22 cellular contexts compared by ENCODE assay signal in the genomic region with DNA sequence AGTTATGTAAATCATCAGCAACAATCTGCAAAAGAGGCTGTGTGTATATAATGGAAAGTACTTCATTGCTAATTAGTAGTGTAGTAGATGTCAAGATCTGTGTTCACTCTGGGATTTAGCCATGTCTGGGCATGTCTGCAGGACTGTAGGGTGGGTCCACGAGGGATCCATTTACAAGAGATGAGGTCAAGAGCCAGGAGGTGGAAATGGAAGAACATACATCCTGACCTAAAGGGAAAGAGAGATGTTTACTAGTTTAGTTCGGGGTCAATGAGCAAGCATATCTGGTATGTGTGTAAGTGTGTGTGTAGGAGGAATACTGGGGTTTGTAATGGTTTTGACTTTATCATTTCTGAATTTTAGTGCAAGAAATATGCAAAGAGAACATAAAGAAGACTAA.
A peak's percentile ranks its signal among the peaks of the same experiment; 100 is the strongest.
DNase-seq lines count a peak whose midpoint lies in the region; TF ChIP-seq lines count a peak whose summit lies in the region.
"Had no signal": no experiment of that assay in that cellular context is flagged by ENCODE, and none has a peak within 500 bp of the region (broad histone marks: within the 10 kb centered on the region; RNA-seq: fewer than 3 reads in every experiment).

No MANE protein-coding gene starts in this region.

- H3K27ac Mint-ChIP-seq in MCF 10A (ENCODE audit: low read depth, unreplicated experiment), result peak overlapping the region; percentile 77
- H3K27ac Mint-ChIP-seq in CD8-positive, alpha-beta memory T cell, result no peak overlapping the region
- H3K27ac Mint-ChIP-seq: activated CD4-positive, alpha-beta T cell treated with anti-CD3 and anti-CD28 coated beads for 36 hours; stimulated activated effector memory CD8-positive, alpha-beta T cell treated with anti-CD3 and anti-CD28 coated beads, Interleukin-12 subunit alpha, Interleukin-12 subunit beta, amount 100 ng/mL, for 72 hours had no signal

- H3K27me3 Mint-ChIP-seq in MCF 10A (ENCODE audit: insufficient read depth, unreplicated experiment), result no peaks in the 10 kb centered on the region
- no peaks in the 10 kb centered on the region for H3K27me3 Mint-ChIP-seq in CD8-positive, alpha-beta memory T cell
- H3K27me3 Mint-ChIP-seq: activated CD4-positive, alpha-beta T cell treated with anti-CD3 and anti-CD28 coated beads for 36 hours; central memory CD8-positive, alpha-beta T cell had no signal

- H3K4me3 ChIP-seq in breast epithelium (no peak overlapping the region), adipocyte (ENCODE audit: low read length) (no peak overlapping the region), brain microvascular endothelial cell (ENCODE audit: low read depth, low read length) (no peak overlapping the region)
- H3K4me3 ChIP-seq in CD8-positive, alpha-beta memory T cell (ENCODE audit: low read length), result no peak overlapping the region
- H3K4me3 ChIP-seq: gastroesophageal sphincter, K562 had no signal

- H3K27ac ChIP-seq in breast epithelium, result no peak overlapping the region
- H3K27ac ChIP-seq in brain microvascular endothelial cell, result no peak overlapping the region
- H3K27ac ChIP-seq in CD8-positive, alpha-beta memory T cell (ENCODE audit: low read depth, low read length), result no peak overlapping the region
- H3K27ac ChIP-seq: C4-2B, gastroesophageal sphincter, HL-60, neutrophil had no signal

- no peaks in the 10 kb centered on the region for H3K36me3 Mint-ChIP-seq in MCF 10A (ENCODE audit: insufficient read depth, unreplicated experiment)
- no peaks in the 10 kb centered on the region for H3K36me3 Mint-ChIP-seq in CD8-positive, alpha-beta memory T cell
- H3K36me3 Mint-ChIP-seq: stimulated activated effector memory CD8-positive, alpha-beta T cell treated with anti-CD3 and anti-CD28 coated beads, Interleukin-12 subunit alpha, Interleukin-12 subunit beta, amount 100 ng/mL, for 72 hours had no signal

- BruUV-seq in MCF 10A (replicated peaks; lab: Mats Ljungman, UMichigan), result no TSS peak

- TF ChIP-seq CTCF in MCF 10A (IDR thresholded peaks at IDR 0.05; ENCODE audit: unreplicated experiment) (no peak), breast epithelium (IDR thresholded peaks at IDR 0.05) (no peak), brain microvascular endothelial cell (IDR thresholded peaks at IDR 0.05; ENCODE audit: low read depth, low read length, missing control alignments) (no peak)

- DNase-seq in MCF 10A (ENCODE audit: unreplicated experiment) (peak; percentile 22), breast epithelium (ENCODE audit: low spot score in 2 of 2) (no peak), adipocyte (ENCODE audit: low read depth) (peak; percentile 10), fibroblast of the conjunctiva (ENCODE audit: low read depth) (peak; percentile 12), brain microvascular endothelial cell (no peak), hepatic stellate cell (ENCODE audit: low spot score) (no peak)
- DNase-seq in activated T-cell treated with anti-CD3 and anti-CD28 coated beads, Interleukin-2, amount 50 U/mL, for 1 hour, result no peak
- no peak for DNase-seq in CD8-positive, alpha-beta memory T cell
- DNase-seq: activated CD4-positive, alpha-beta T cell treated with anti-CD3 and anti-CD28 coated beads for 36 hours; activated effector memory CD4-positive, alpha-beta T cell treated with Interleukin-2 at 50 U/mL for 16 hours; DMS53; effector CD8-positive, alpha-beta T cell; H7; NCI-H2171; stimulated activated CD4-positive, alpha-beta T cell treated with anti-CD3 and anti-CD28 coated beads, Interleukin-15, amount 100 ng/mL, for 24 hours had no signal

- in situ Hi-C loops in brain microvascular endothelial cell (cut with HindIII; ENCODE audit: low pct_ligation_motif_present, low sequenced_read_pairs), result no loop called here

- no peak overlapping the region for H3K4me3 Mint-ChIP-seq in MCF 10A (ENCODE audit: unreplicated experiment)
- no peak overlapping the region for H3K4me3 Mint-ChIP-seq in CD8-positive, alpha-beta memory T cell
- H3K4me3 Mint-ChIP-seq: activated CD4-positive, alpha-beta T cell treated with anti-CD3 and anti-CD28 coated beads for 36 hours; central memory CD8-positive, alpha-beta T cell; stimulated activated effector memory CD8-positive, alpha-beta T cell treated with anti-CD3 and anti-CD28 coated beads, Interleukin-12 subunit alpha, Interleukin-12 subunit beta, amount 100 ng/mL, for 72 hours had no signal

- POLR2A ChIA-PET in MCF 10A (lab: Yijun Ruan, JAX), result interaction anchor here (0.7 kb wide), 1 partner anchor 1844 kb away, joined by 3 read pairs; no protein-coding TSS in a partner anchor
- POLR2A ChIA-PET in CD8-positive, alpha-beta memory T cell (lab: Charles Lee), result no interaction called here

- CTCF ChIA-PET in MCF 10A (lab: Yijun Ruan, JAX), result no interaction called here
- CTCF ChIA-PET in CD8-positive, alpha-beta memory T cell (lab: Charles Lee), result no interaction called here

- H3K9me3 ChIP-seq in breast epithelium (no peaks in the 10 kb centered on the region), adipocyte (ENCODE audit: control insufficient read depth, low read length) (no peaks in the 10 kb centered on the region)
- H3K9me3 ChIP-seq in CD8-positive, alpha-beta memory T cell (ENCODE audit: low read length), result no peaks in the 10 kb centered on the region
- H3K9me3 ChIP-seq: gastroesophageal sphincter, neutrophil had no signal

- H3K36me3 ChIP-seq in breast epithelium (no peaks in the 10 kb centered on the region), adipocyte (ENCODE audit: control insufficient read depth, insufficient read depth, low read length, severe bottlenecking) (no peaks in the 10 kb centered on the region), brain microvascular endothelial cell (replicated peaks) (no peaks in the 10 kb centered on the region)
- H3K36me3 ChIP-seq in CD8-positive, alpha-beta memory T cell (ENCODE audit: insufficient read depth, low read length), result no peaks in the 10 kb centered on the region
- H3K36me3 ChIP-seq: gastroesophageal sphincter, neutrophil had no signal

- H3K27me3 ChIP-seq in breast epithelium, result no peaks in the 10 kb centered on the region
- H3K27me3 ChIP-seq in adipocyte (replicated peaks; ENCODE audit: control insufficient read depth, insufficient read depth, low read length), result no peaks in the 10 kb centered on the region
- no peaks in the 10 kb centered on the region for H3K27me3 ChIP-seq in brain microvascular endothelial cell (replicated peaks)
- no peaks in the 10 kb centered on the region for H3K27me3 ChIP-seq in CD8-positive, alpha-beta memory T cell (ENCODE audit: insufficient read depth, low read length, poor library complexity, severe bottlenecking)
- H3K27me3 ChIP-seq: gastroesophageal sphincter, neutrophil had no signal

- no peaks in the 10 kb centered on the region for H3K9me3 Mint-ChIP-seq in MCF 10A (ENCODE audit: unreplicated experiment)
- H3K9me3 Mint-ChIP-seq in CD8-positive, alpha-beta memory T cell, result peaks cover 0 to 3% (median 2%) of the 10 kb centered on the region in 5 donors
- H3K9me3 Mint-ChIP-seq: central memory CD8-positive, alpha-beta T cell; stimulated activated effector memory CD8-positive, alpha-beta T cell treated with anti-CD3 and anti-CD28 coated beads, Interleukin-12 subunit alpha, Interleukin-12 subunit beta, amount 100 ng/mL, for 72 hours had no signal

- no peak overlapping the region for H3K9ac ChIP-seq in adipocyte (ENCODE audit: low read length)

- H3K4me1 ChIP-seq in breast epithelium, result no peaks in the 10 kb centered on the region
- H3K4me1 ChIP-seq in adipocyte (ENCODE audit: control insufficient read depth, insufficient read depth, low read length), result peaks cover 4% of the 10 kb centered on the region
- no peaks in the 10 kb centered on the region for H3K4me1 ChIP-seq in CD8-positive, alpha-beta memory T cell (ENCODE audit: insufficient read depth, low read length)
- H3K4me1 ChIP-seq: gastroesophageal sphincter had no signal

- intact Hi-C loops in MCF 10A (cut with micrococcal nuclease), result no loop called here
- intact Hi-C loops in breast epithelium (cut with DNase I; ENCODE audit: low total_unique reads), result no loop called here

- H3K4me1 Mint-ChIP-seq in MCF 10A (ENCODE audit: insufficient read depth, unreplicated experiment), result peaks cover 12% of the 10 kb centered on the region
- H3K4me1 Mint-ChIP-seq in CD8-positive, alpha-beta memory T cell, result no peaks in the 10 kb centered on the region
- H3K4me1 Mint-ChIP-seq: activated CD4-positive, alpha-beta T cell treated with anti-CD3 and anti-CD28 coated beads for 36 hours; central memory CD8-positive, alpha-beta T cell; stimulated activated effector memory CD8-positive, alpha-beta T cell treated with anti-CD3 and anti-CD28 coated beads, Interleukin-12 subunit alpha, Interleukin-12 subunit beta, amount 100 ng/mL, for 72 hours had no signal

- TF ChIP-seq POLR2A in breast epithelium (IDR thresholded peaks at IDR 0.05), result no peak

Comparison
In these comparisons a context has a peak if more than half of its experiments do, and no peak if none do; other contexts are left out.
1. DNase-seq: peak in MCF 10A (single experiment), adipocyte (single experiment) and fibroblast of the conjunctiva (single experiment); none in breast epithelium (0 of 2), activated T-cell treated with anti-CD3 and anti-CD28 coated beads, Interleukin-2, amount 50 U/mL, for 1 hour (single experiment), brain microvascular endothelial cell (single experiment), CD8-positive, alpha-beta memory T cell (0 of 5) and hepatic stellate cell (single experiment).